In the genomic region with DNA sequence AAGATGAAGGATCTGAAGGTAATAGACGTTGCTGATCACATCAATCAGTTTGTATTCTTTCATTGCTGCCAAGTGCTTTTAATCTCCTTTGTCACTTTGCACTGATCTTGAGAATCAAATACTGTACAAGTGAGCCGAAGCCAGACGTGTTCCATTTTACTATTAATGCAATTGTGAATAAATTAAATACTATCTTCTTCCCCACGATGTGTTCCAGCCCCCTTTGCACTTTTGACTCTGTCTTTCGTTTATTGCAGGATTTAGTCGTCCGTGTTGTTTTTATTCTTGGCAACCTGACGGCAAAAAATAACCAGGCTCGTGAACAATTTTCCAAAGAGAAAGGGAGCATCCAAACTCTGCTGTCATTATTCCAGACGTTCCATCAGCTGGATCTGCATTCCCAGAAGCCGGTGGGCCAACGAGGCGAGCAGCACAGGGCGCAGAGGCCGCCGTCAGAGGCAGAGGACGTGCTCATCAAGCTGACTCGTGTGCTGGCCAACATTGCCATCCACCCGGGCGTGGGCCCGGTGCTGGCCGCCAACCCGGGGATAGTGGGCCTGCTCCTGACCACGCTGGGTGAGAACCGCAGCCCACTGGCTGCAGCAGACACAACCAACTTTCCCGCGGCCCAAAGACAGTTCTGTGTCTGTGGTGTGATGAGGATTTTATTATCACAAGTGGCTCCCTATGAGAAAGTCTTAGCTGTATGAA, we compare ENCODE assay signal across 25 cellular contexts.
A peak's percentile ranks its signal among the peaks of the same experiment; 100 is the strongest.
DNase-seq lines count a peak whose midpoint lies in the region; ATAC-seq and TF ChIP-seq lines count a peak whose summit lies in the region.
"Had no signal": no experiment of that assay in that cellular context is flagged by ENCODE, and none has a peak within 500 bp of the region (broad histone marks: within the 10 kb centered on the region; RNA-seq: fewer than 3 reads in every experiment).

No MANE protein-coding gene starts in this region.

- H3K9me3 ChIP-seq in left ventricle myocardium inferior (replicated peaks) (no peaks in the 10 kb centered on the region), gastroesophageal sphincter (no peaks in the 10 kb centered on the region), psoas muscle (no peaks in the 10 kb centered on the region), vagina (no peaks in the 10 kb centered on the region)
- H3K9me3 ChIP-seq: ovary, SK-N-SH, thoracic aorta had no signal

- no peak for TF ChIP-seq CTCF in left ventricle myocardium inferior (IDR thresholded peaks at IDR 0.05; ENCODE audit: borderline replicate concordance)
- no peak for TF ChIP-seq CTCF in gastroesophageal sphincter (IDR thresholded peaks at IDR 0.05)
- no peak for TF ChIP-seq CTCF in psoas muscle (IDR thresholded peaks at IDR 0.05)
- no peak for TF ChIP-seq CTCF in vagina (IDR thresholded peaks at IDR 0.05)

- TF ChIP-seq EP300 in gastroesophageal sphincter (IDR thresholded peaks at IDR 0.05): no peak

- no peak for TF ChIP-seq POLR2A in gastroesophageal sphincter (IDR thresholded peaks at IDR 0.05)
- no peak for TF ChIP-seq POLR2A in vagina (IDR thresholded peaks at IDR 0.05)

- 43% methylated on average over 7 to 9 of the region's 27 CpGs for WGBS in gastroesophageal sphincter (ENCODE audit: low coverage in 1 of 2), 2 donors
- WGBS in psoas muscle, 3 donors: 20 to 27% (median 21%) methylated on average over 27 of the region's 27 CpGs

- H3K4me1 Mint-ChIP-seq in stimulated activated effector memory CD8-positive, alpha-beta T cell treated with anti-CD3 and anti-CD28 coated beads, Interleukin-12 subunit alpha, Interleukin-12 subunit beta, amount 100 ng/mL, for 72 hours: peaks cover 7% of the 10 kb centered on the region

- H3K36me3 ChIP-seq in left ventricle myocardium inferior (no peaks in the 10 kb centered on the region), gastroesophageal sphincter (no peaks in the 10 kb centered on the region), psoas muscle (ENCODE audit: insufficient read depth in 1 of 2, low read depth in 1 of 2) (no peaks in the 10 kb centered on the region), vagina (no peaks in the 10 kb centered on the region)
- H3K36me3 ChIP-seq: ovary, thoracic aorta had no signal

- H3K27ac Mint-ChIP-seq in stimulated activated effector memory CD8-positive, alpha-beta T cell treated with anti-CD3 and anti-CD28 coated beads, Interleukin-12 subunit alpha, Interleukin-12 subunit beta, amount 100 ng/mL, for 72 hours: no peak overlapping the region
- H3K27ac Mint-ChIP-seq: activated CD8-positive, alpha-beta T cell treated with anti-CD3 and anti-CD28 coated beads for 36 hours; activated naive CD8-positive, alpha-beta T cell treated with anti-CD3 and anti-CD28 coated beads, Interleukin-2, amount 10 ng/mL, durations not matched to agents 7 days and 5 days; activated T-helper 2 cell treated with anti-CD3 and anti-CD28 coated beads, Interferon-gamma antibody, Interleukin-2, Interleukin-4, amounts not matched to agents 10 μg/mL and 5 μg/mL and 100 μg/mL, durations not matched to agents 14 hours and 24 hours and 36 hours; CD4-positive, alpha-beta T cell; natural killer cell had no signal

- H3K27ac ChIP-seq in left ventricle myocardium inferior (replicated peaks): peak overlapping the region; percentile 32
- H3K27ac ChIP-seq in gastroesophageal sphincter: peak overlapping the region in 3 of 4 donors; percentile 69 to 75 (median 72)
- peak overlapping the region; percentile 7 for H3K27ac ChIP-seq in psoas muscle
- peak overlapping the region; percentile 34 for H3K27ac ChIP-seq in vagina
- H3K27ac ChIP-seq: HL-60, ovary, thoracic aorta had no signal

- no peak overlapping the region for H3K4me3 Mint-ChIP-seq in stimulated activated effector memory CD8-positive, alpha-beta T cell treated with anti-CD3 and anti-CD28 coated beads, Interleukin-12 subunit alpha, Interleukin-12 subunit beta, amount 100 ng/mL, for 72 hours
- H3K4me3 Mint-ChIP-seq: activated CD8-positive, alpha-beta T cell treated with anti-CD3 and anti-CD28 coated beads for 36 hours; activated naive CD8-positive, alpha-beta T cell treated with anti-CD3 and anti-CD28 coated beads, Interleukin-2, amount 10 ng/mL, durations not matched to agents 7 days and 5 days; CD4-positive, alpha-beta T cell; natural killer cell had no signal

- no peaks in the 10 kb centered on the region for H3K36me3 Mint-ChIP-seq in stimulated activated effector memory CD8-positive, alpha-beta T cell treated with anti-CD3 and anti-CD28 coated beads, Interleukin-12 subunit alpha, Interleukin-12 subunit beta, amount 100 ng/mL, for 72 hours
- H3K36me3 Mint-ChIP-seq: natural killer cell had no signal

- DNase-seq in left ventricle myocardium inferior: no peak
- DNase-seq in Right ventricle myocardium inferior (ENCODE audit: missing footprints): no peak
- DNase-seq in psoas muscle: peak in 1 of 2 donors; percentile 52
- no peak for DNase-seq in vagina (ENCODE audit: extremely low spot score in 2 of 2)
- DNase-seq in amygdala (lab: John Stamatoyannopoulos, UW): no peak
- DNase-seq in kidney tubule cell (ENCODE audit: low spot score): no peak
- no peak for DNase-seq in stimulated activated effector memory CD8-positive, alpha-beta T cell treated with anti-CD3 and anti-CD28 coated beads, Interleukin-12 subunit alpha, Interleukin-12 subunit beta, amount 100 ng/mL, for 72 hours (ENCODE audit: low spot score in 2 of 2)
- DNase-seq: activated CD8-positive, alpha-beta T cell treated with anti-CD3 and anti-CD28 coated beads for 36 hours; activated naive CD8-positive, alpha-beta T cell treated with anti-CD3 and anti-CD28 coated beads, Interleukin-2, amount 10 ng/mL, durations not matched to agents 7 days and 5 days; CD4-positive, alpha-beta T cell; cerebellar nuclear complex; Karpas-422; natural killer cell; NCI-H1436; NCI-H446; OCI-M1; ovary; SK-N-SH; stimulated activated CD4-positive, alpha-beta T cell treated with anti-CD3 and anti-CD28 coated beads, Interleukin-15, amount 100 ng/mL, for 24 hours; stimulated activated naive CD4-positive, alpha-beta T cell treated with Interleukin-2 at 50 U/mL for 16 hours; T-helper 2 cell had no signal

- peaks cover 11% of the 10 kb centered on the region for H3K4me1 ChIP-seq in left ventricle myocardium inferior
- H3K4me1 ChIP-seq in gastroesophageal sphincter: peaks cover 4 to 46% (median 9%) of the 10 kb centered on the region in 3 donors
- peaks cover 18% of the 10 kb centered on the region for H3K4me1 ChIP-seq in psoas muscle
- H3K4me1 ChIP-seq in vagina: peaks cover 30% of the 10 kb centered on the region

- H3K27me3 ChIP-seq in left ventricle myocardium inferior (ENCODE audit: low read depth) (no peaks in the 10 kb centered on the region), gastroesophageal sphincter (no peaks in the 10 kb centered on the region), psoas muscle (ENCODE audit: insufficient read depth in 3 of 3, low read length in 2 of 3) (no peaks in the 10 kb centered on the region), vagina (no peaks in the 10 kb centered on the region)
- H3K27me3 ChIP-seq: ovary had no signal

- H3K9me3 Mint-ChIP-seq in stimulated activated effector memory CD8-positive, alpha-beta T cell treated with anti-CD3 and anti-CD28 coated beads, Interleukin-12 subunit alpha, Interleukin-12 subunit beta, amount 100 ng/mL, for 72 hours: no peaks in the 10 kb centered on the region
- H3K9me3 Mint-ChIP-seq: activated CD8-positive, alpha-beta T cell treated with anti-CD3 and anti-CD28 coated beads for 36 hours; activated naive CD8-positive, alpha-beta T cell treated with anti-CD3 and anti-CD28 coated beads, Interleukin-2, amount 10 ng/mL, durations not matched to agents 7 days and 5 days; activated T-helper 2 cell treated with anti-CD3 and anti-CD28 coated beads, Interferon-gamma antibody, Interleukin-2, Interleukin-4, amounts not matched to agents 10 μg/mL and 5 μg/mL and 100 μg/mL, durations not matched to agents 14 hours and 24 hours and 36 hours; CD4-positive, alpha-beta T cell; natural killer cell had no signal

- ATAC-seq in Right ventricle myocardium inferior: no peak
- peak; percentile 44 for ATAC-seq in gastroesophageal sphincter
- ATAC-seq in psoas muscle: peak; percentile 72 to 77 (median 76)
- no peak for ATAC-seq in stimulated activated effector memory CD8-positive, alpha-beta T cell treated with anti-CD3 and anti-CD28 coated beads, Interleukin-12 subunit alpha, Interleukin-12 subunit beta, amount 100 ng/mL, for 72 hours
- ATAC-seq: activated CD8-positive, alpha-beta T cell treated with anti-CD3 and anti-CD28 coated beads for 36 hours; natural killer cell had no signal

- intact Hi-C loops in left ventricle myocardium inferior (cut with micrococcal nuclease) (no loop called here), Right ventricle myocardium inferior (cut with DNase I) (no loop called here), psoas muscle (cut with DNase I) (no loop called here), vagina (cut with DNase I) (no loop called here)

- H3K4me3 ChIP-seq in left ventricle myocardium inferior (no peak overlapping the region), gastroesophageal sphincter (peak overlapping the region in 1 of 2 donors; percentile 11), psoas muscle (peak overlapping the region; percentile 17), vagina (no peak overlapping the region)
- H3K4me3 ChIP-seq: ovary, thoracic aorta had no signal

Comparison
In these comparisons a context has a peak if more than half of its experiments do, and no peak if none do; other contexts are left out.
1. H3K27ac ChIP-seq: peak in every context shown above with its lines; median percentile 72 in gastroesophageal sphincter; 34 in vagina; 32 in left ventricle myocardium inferior; 7 in psoas muscle.
2. ATAC-seq: peak in gastroesophageal sphincter (single experiment) and psoas muscle (4 of 4); none in Right ventricle myocardium inferior (single experiment) and stimulated activated effector memory CD8-positive, alpha-beta T cell treated with anti-CD3 and anti-CD28 coated beads, Interleukin-12 subunit alpha, Interleukin-12 subunit beta, amount 100 ng/mL, for 72 hours (single experiment).